In the genomic region with DNA sequence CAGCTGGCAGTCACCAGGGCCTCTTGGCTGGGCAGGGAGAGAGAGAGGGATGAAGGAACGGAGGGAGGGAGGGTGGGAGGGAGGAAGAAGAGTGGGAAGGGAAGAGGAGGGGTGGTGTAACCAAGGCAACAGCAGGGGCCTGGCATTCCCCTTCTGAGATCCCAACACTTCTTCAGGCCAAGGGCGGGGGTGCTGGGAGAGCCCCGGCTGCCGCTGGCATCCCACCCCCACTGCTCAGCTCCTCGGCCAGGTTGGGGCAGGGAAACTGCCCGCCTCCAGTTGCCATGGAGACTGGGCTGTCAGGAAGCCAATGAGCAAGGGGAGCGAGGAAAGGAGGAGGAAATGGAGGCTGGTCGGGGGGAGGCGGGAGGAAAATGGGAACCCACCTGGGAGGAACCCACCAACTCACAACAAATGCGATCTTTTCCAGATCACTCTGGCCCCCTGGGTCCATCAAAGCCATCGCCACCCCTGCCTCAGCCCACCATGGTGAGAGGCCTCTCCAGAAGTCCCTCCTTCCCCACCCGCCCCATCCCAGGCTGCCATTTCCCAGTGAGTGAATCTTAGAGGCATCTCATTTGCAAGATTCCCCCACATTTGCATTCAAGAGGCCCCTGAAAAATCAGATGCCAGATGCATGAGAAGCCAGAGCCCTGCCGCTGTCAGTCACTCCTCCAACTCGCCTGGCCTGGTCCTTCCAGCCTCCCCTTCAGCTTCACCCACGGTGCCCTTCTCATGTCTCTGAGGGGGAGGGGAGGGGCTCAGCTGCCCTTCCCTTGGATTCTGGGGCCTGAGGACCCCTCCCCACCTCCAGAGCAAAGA, we compare ENCODE assay signal across 12 cellular contexts. TPM values are rescaled to one million over a fixed set of nuclear protein-coding genes. Genes with fewer than 3 reads are reported as not detected.
A peak's percentile ranks its signal among the peaks of the same experiment; 100 is the strongest.
DNase-seq lines count a peak whose midpoint lies in the region; ATAC-seq and TF ChIP-seq lines count a peak whose summit lies in the region.
"Had no signal": no experiment of that assay in that cellular context is flagged by ENCODE, and none has a peak within 500 bp of the region (broad histone marks: within the 10 kb centered on the region; RNA-seq: fewer than 3 reads in every experiment).

No MANE protein-coding gene starts in this region.

- H4K20me1 ChIP-seq in OCI-LY7 (ENCODE audit: insufficient read depth, low read length), result no peaks in the 10 kb centered on the region

- no TSS peak for BruUV-seq in OCI-LY7 (replicated peaks; lab: Mats Ljungman, UMichigan)

- no peaks in the 10 kb centered on the region for H3K9me3 ChIP-seq in thyroid gland
- H3K9me3 ChIP-seq in OCI-LY7 (ENCODE audit: low read length), result no peaks in the 10 kb centered on the region

- H3K4me3 ChIP-seq in thyroid gland (replicated peaks in 1 of 3), result no peak overlapping the region
- no peak overlapping the region for H3K4me3 ChIP-seq in OCI-LY7 (ENCODE audit: low read depth, low read length, poor library complexity, severe bottlenecking)

- TF ChIP-seq CTCF in thyroid gland (IDR thresholded peaks at IDR 0.05) (no peak), OCI-LY7 (conservative IDR thresholded peaks at IDR 0.05; ENCODE audit: low read length) (no peak)

- H3K79me2 ChIP-seq in OCI-LY7 (ENCODE audit: insufficient read depth, low read depth, low read length), result no peaks in the 10 kb centered on the region

- no peak overlapping the region for H2AFZ ChIP-seq in OCI-LY7 (ENCODE audit: low read length)

- DNase-seq in NCI-H2196 (lab: John Stamatoyannopoulos, UW; ENCODE audit: unreplicated experiment) (peak; percentile 22), NCI-H2196 treated with DMSO at 0.1 percent for 48 hours (lab: John Stamatoyannopoulos, UW; ENCODE audit: unreplicated experiment) (no peak), thyroid gland (peak; percentile 84 to 87), OCI-LY7 (ENCODE audit: low spot score) (no peak), dedifferentiated amniotic fluid mesenchymal stem cell (ENCODE audit: extremely low spot score) (no peak)
- DNase-seq: activated effector memory CD4-positive, alpha-beta T cell treated with Interleukin-2 at 50 U/mL for 16 hours; NK-92 treated with Interleukin-12 subunit alpha and Interleukin-12 subunit beta, amount 100 ng/mL, for 24 hours had no signal

- 46 to 50% methylated on average over 15 of the region's 15 CpGs for WGBS in thyroid gland, 2 donors

- CTCF ChIA-PET in OCI-LY7 (lab: Charles Lee; ENCODE audit: unreplicated experiment), result no interaction called here

- H3K27me3 ChIP-seq in layer of hippocampus (ENCODE audit: control insufficient read depth, insufficient read depth, low read length) (no peaks in the 10 kb centered on the region), thyroid gland (no peaks in the 10 kb centered on the region)

- TF ChIP-seq POLR2A in thyroid gland (IDR thresholded peaks at IDR 0.05), result no peak

- H3K9me2 ChIP-seq in OCI-LY7 (ENCODE audit: insufficient read depth, low read length), result no peaks in the 10 kb centered on the region

- H3K4me1 ChIP-seq in thyroid gland (peaks cover 49 to 56% of the 10 kb centered on the region in 2 donors), OCI-LY7 (ENCODE audit: insufficient read depth, low read length, poor library complexity, severe bottlenecking) (peaks cover 3% of the 10 kb centered on the region)

- ATAC-seq in GM19467 (IDR thresholded peaks at IDR 0.05; ENCODE audit: unreplicated experiment), result no peak
- ATAC-seq: HCT116 had no signal

- H3K36me3 ChIP-seq in thyroid gland, result no peaks in the 10 kb centered on the region
- no peaks in the 10 kb centered on the region for H3K36me3 ChIP-seq in OCI-LY7 (ENCODE audit: insufficient read depth, low read length)

- H3K27ac ChIP-seq in angular gyrus (ENCODE audit: low read depth, low read length) (peak overlapping the region; percentile 99), layer of hippocampus (ENCODE audit: low read depth, low read length) (peak overlapping the region; percentile 94), thyroid gland (peak overlapping the region; percentile 50 to 81 (median 73)), OCI-LY7 (ENCODE audit: low read depth, low read length, poor library complexity, severe bottlenecking) (no peak overlapping the region)
- H3K27ac ChIP-seq: VCaP had no signal

- H3K4me2 ChIP-seq in OCI-LY7 (ENCODE audit: low read length), result no peak overlapping the region

- POLR2A ChIA-PET in OCI-LY7 (lab: Charles Lee), result no interaction called here

- intact Hi-C loops in thyroid gland (cut with DNase I), result loop anchor here (5.0 kb wide), 1 partner anchor 116 kb away; no protein-coding TSS in a partner anchor
- intact Hi-C loops in OCI-LY7 (cut with micrococcal nuclease; ENCODE audit: unreplicated experiment), result no loop called here

RNA-seq across cellular contexts. Expression of a gene that starts 12.5 kb away (rescaled TPM):
- total RNA-seq in thyroid gland (1 to 10 TPM; 1.6 to 9.0 (median 4.1) TPM), OCI-LY7 (2022) (2.6 and 3.5 TPM in 2 replicates)
- 0.35 and 0.82 TPM in 2 replicates for total RNA-seq in OCI-LY7 (2014; rRNA removed; shearing (Covaris generic))

RNA-seq across cellular contexts. Expression of a gene that starts 20.8 kb away (rescaled TPM):
- total RNA-seq in thyroid gland (100 to 1,000 TPM; 155 to 257 (median 225) TPM), OCI-LY7 (2022) (7.9 and 8.1 TPM in 2 replicates)
- total RNA-seq in OCI-LY7 (2014; rRNA removed; shearing (Covaris generic)), result 7.5 and 9.8 TPM in 2 replicates

Comparison
In these comparisons a context has a peak if more than half of its experiments do, and no peak if none do; other contexts are left out.
1. DNase-seq: peak in NCI-H2196 (single experiment) and thyroid gland (2 of 2); none in NCI-H2196 treated with DMSO at 0.1 percent for 48 hours (single experiment), OCI-LY7 (single experiment) and dedifferentiated amniotic fluid mesenchymal stem cell (single experiment).
2. RNA of a gene that starts 20.8 kb away (total RNA-seq): 155 to 257 TPM in thyroid gland; 7.5 to 9.8 TPM in OCI-LY7; every median in the first group is over 10 times any median in the second.